Comparison of ENCODE assay signal across 8 cellular contexts in genomic region chr3:18424862-18425640, GRCh38. TPM values are rescaled to one million over a fixed set of nuclear protein-coding genes. Genes with fewer than 3 reads are reported as not detected.
DNase-seq lines count a peak whose midpoint lies in the region; ATAC-seq and TF ChIP-seq lines count a peak whose summit lies in the region.

Gene SATB1 (minus strand): TSS chr3:18425339. CDS start chr3:18420967, 4,372 bp downstream.

- H3K9me3 ChIP-seq in CD8-positive, alpha-beta T cell (ENCODE audit: low read length): no peaks in the 10 kb centered on the region

- CTCF ChIA-PET in CD8-positive, alpha-beta T cell (lab: Charles Lee): interaction anchor here (0.6 to 1.0 kb wide), 2 partner anchors 59 to 333 kb away, joined by 3 to 5 read pairs; no protein-coding TSS in a partner anchor
- CTCF ChIA-PET in T-cell (lab: Charles Lee): interaction anchor here in 1 of 2 donors (0.6 to 1.0 kb wide), 5 partner anchors 13 to 217 kb away, joined by 3 to 5 read pairs (median 3); no protein-coding TSS in a partner anchor

- peaks cover 5% of the 10 kb centered on the region for H3K36me3 ChIP-seq in CD8-positive, alpha-beta T cell (ENCODE audit: insufficient read depth, low read length)

- H3K27me3 ChIP-seq in CD8-positive, alpha-beta T cell (ENCODE audit: insufficient read depth, low read length): no peaks in the 10 kb centered on the region

- peak; percentile 46 to 81 (median 69) for DNase-seq in CD8-positive, alpha-beta T cell
- peak; percentile 58 for DNase-seq in Jurkat, Clone E6-1 (ENCODE audit: low read depth, low spot score)
- DNase-seq in T-cell (peak; percentile 39 to 73 (median 62)), amygdala (lab: John Stamatoyannopoulos, UW) (peak in 52 of 56 donors; percentile 13 to 83 (median 65)), left cardiac atrium (peak; percentile 84), posterior vena cava (ENCODE audit: low spot score) (peak; percentile 92)

- peaks cover 35% of the 10 kb centered on the region for H3K36me3 Mint-ChIP-seq in CD8-positive, alpha-beta T cell
- peaks cover 9% of the 10 kb centered on the region for H3K36me3 Mint-ChIP-seq in T-cell

- H3K27ac ChIP-seq in CD8-positive, alpha-beta T cell (ENCODE audit: low read depth, low read length): peak within 1 kb of the TSS; percentile 83

- no peaks in the 10 kb centered on the region for H3K27me3 Mint-ChIP-seq in CD8-positive, alpha-beta T cell (ENCODE audit: low read depth)
- no peaks in the 10 kb centered on the region for H3K27me3 Mint-ChIP-seq in T-cell

- H3K27ac Mint-ChIP-seq in CD8-positive, alpha-beta T cell: peak within 1 kb of the TSS; percentile 95
- peak within 1 kb of the TSS; percentile 98 for H3K27ac Mint-ChIP-seq in T-cell

- peaks cover 76% of the 10 kb centered on the region for H3K4me1 Mint-ChIP-seq in CD8-positive, alpha-beta T cell (ENCODE audit: low read depth)
- peaks cover 67 to 78% (median 70%) of the 10 kb centered on the region in 3 donors for H3K4me1 Mint-ChIP-seq in T-cell

- ATAC-seq in CD8-positive, alpha-beta T cell: peak; percentile 42
- ATAC-seq in GM21515 (IDR thresholded peaks at IDR 0.05; ENCODE audit: unreplicated experiment): peak; percentile 42
- ATAC-seq in T-cell (replicated peaks in 1 of 4): peak; percentile 31 to 56 (median 46)
- ATAC-seq in left cardiac atrium: peak; percentile 83 to 90
- ATAC-seq in GM18520 (IDR thresholded peaks at IDR 0.05; ENCODE audit: unreplicated experiment): no peak

- peak within 1 kb of the TSS; percentile 91 for H3K4me3 Mint-ChIP-seq in CD8-positive, alpha-beta T cell
- H3K4me3 Mint-ChIP-seq in T-cell: peak within 1 kb of the TSS; percentile 86 to 92 (median 91)

- no peak for TF ChIP-seq CTCF in CD8-positive, alpha-beta T cell (IDR thresholded peaks at IDR 0.05)

- peaks cover 54% of the 10 kb centered on the region for H3K4me1 ChIP-seq in CD8-positive, alpha-beta T cell (ENCODE audit: insufficient read depth, low read length)

- H3K4me3 ChIP-seq in CD8-positive, alpha-beta T cell (ENCODE audit: low read depth, low read length): peak within 1 kb of the TSS; percentile 82
- peak within 1 kb of the TSS; percentile 71 for H3K4me3 ChIP-seq in Jurkat, Clone E6-1 (ENCODE audit: low read length)

- H3K9me3 Mint-ChIP-seq in CD8-positive, alpha-beta T cell: no peaks in the 10 kb centered on the region
- no peaks in the 10 kb centered on the region for H3K9me3 Mint-ChIP-seq in T-cell

- POLR2A ChIA-PET in CD8-positive, alpha-beta T cell (lab: Charles Lee): interaction anchor here (0.7 to 3.2 kb wide), 8 partner anchors 8 to 319 kb away, joined by 3 to 35 read pairs (median 4); no protein-coding TSS in a partner anchor
- POLR2A ChIA-PET in T-cell (lab: Charles Lee): no interaction called here

- intact Hi-C loops in CD8-positive, alpha-beta T cell (cut with DNase I, micrococcal nuclease): loop anchor here (1.0 to 10.0 kb wide), 3 partner anchors 20 to 680 kb away; partner anchors contain the start of gene TBC1D5 (in 1 of the 2)
- intact Hi-C loops in left cardiac atrium (cut with DNase I) (no loop called here), posterior vena cava (cut with DNase I) (no loop called here)

RNA-seq across cellular contexts. Expression of gene SATB1, which starts in this region (rescaled TPM):
- total RNA-seq in CD8-positive, alpha-beta T cell: 100 to 1,000 TPM; 333 to 346 TPM
- polyA plus RNA-seq in Jurkat, Clone E6-1 (2012; ENCODE audit: insufficient read depth, insufficient read length): 87.9 TPM
- total RNA-seq in T-cell: 100 to 1,000 TPM; 204 to 417 (median 282) TPM
- total RNA-seq in left cardiac atrium: 10 to 100 TPM; 28.5 to 33.5 TPM
- total RNA-seq in posterior vena cava: 10 to 100 TPM; 10.8 to 10.9 TPM

Comparison
In these comparisons a context has a peak if more than half of its experiments do, and no peak if none do; other contexts are left out.
1. RNA of gene SATB1 (total RNA-seq): 333 to 346 TPM in CD8-positive, alpha-beta T cell and 204 to 417 TPM in T-cell; 28.5 to 33.5 TPM in left cardiac atrium and 10.8 to 10.9 TPM in posterior vena cava; every median in the first group is over 4 times any median in the second.
2. intact Hi-C loops: an anchor here in CD8-positive, alpha-beta T cell (1.0 to 10.0 kb wide); none called in left cardiac atrium and posterior vena cava.
3. Peak in every context shown above with its lines, with median percentiles within 50 percentile points of each other: DNase-seq.